8 cellular contexts compared by ENCODE assay signal in the genomic region with DNA sequence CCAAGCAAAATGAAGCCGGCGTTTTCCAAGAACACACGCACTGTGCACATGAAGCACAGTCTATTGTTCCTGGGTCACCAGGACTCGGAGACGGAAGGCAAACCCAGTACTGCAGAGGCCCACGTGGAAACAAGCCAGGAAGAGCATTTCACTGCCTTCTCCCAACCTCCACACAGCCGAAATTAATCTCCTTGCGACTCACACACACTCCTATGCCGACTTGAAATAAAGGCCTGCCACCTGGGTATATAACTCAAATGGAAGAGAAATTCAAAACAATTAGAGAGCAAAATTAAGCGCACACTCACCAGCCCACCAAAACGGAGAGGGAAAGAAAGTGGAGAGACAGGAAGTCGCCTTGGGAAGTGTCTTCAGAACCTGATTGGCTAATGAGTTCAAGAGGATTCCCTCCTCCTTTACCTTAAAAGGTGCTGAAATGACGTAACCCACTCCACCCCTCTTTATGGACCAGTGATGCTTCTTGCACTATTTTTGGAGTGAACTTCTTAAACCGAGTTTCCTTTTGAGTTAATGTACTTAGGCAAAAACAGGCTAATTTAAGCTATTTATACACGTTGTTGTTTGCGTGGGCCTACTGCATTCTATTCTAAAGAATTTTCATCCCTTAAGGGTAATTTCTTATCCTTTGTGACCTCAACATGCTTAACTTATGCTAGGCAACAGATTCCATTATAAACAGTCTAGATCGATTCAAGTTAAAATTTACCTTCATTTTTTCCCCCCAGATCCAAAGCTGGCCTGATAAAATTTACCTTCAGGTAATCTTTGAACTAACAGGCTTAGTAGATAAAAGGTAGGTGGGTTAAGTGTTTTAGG. TPM values are rescaled to one million over a fixed set of nuclear protein-coding genes. Genes with fewer than 3 reads are reported as not detected.
DNase-seq lines count a peak whose midpoint lies in the region; ATAC-seq and TF ChIP-seq lines count a peak whose summit lies in the region.

Gene CCNB1IP1 (minus strand): TSS at position 334 of the 837 bp plus-strand sequence. CDS start 16,756 bp downstream, outside the sequence.

- H3K9me3 ChIP-seq in CD8-positive, alpha-beta T cell (ENCODE audit: low read length), result no peaks in the 10 kb centered on the region
- H3K9me3 ChIP-seq in duodenal mucosa (ENCODE audit: control insufficient read depth in 1 of 2, low read length in 2 of 2), result no peaks in the 10 kb centered on the region
- H3K9me3 ChIP-seq in left lung, result no peaks in the 10 kb centered on the region

- H3K27ac ChIP-seq in CD8-positive, alpha-beta T cell (ENCODE audit: low read depth, low read length), result peak within 1 kb of the TSS; percentile 49
- H3K27ac ChIP-seq in duodenal mucosa (ENCODE audit: low read depth, low read length) (peak within 1 kb of the TSS; percentile 49), left lung (peak within 1 kb of the TSS; percentile 77 to 84)

- DNase-seq in CD8-positive, alpha-beta T cell, result peak in 6 of 7 experiments; percentile 20 to 62 (median 43)
- DNase-seq in NCI-H524 (lab: John Stamatoyannopoulos, UW) (peak; percentile 94 to 98), left lung (peak in 1 of 2 donors; percentile 46)
- peak; percentile 75 for DNase-seq in activated CD4-positive, alpha-beta T cell treated with anti-CD3 and anti-CD28 coated beads, Interleukin-2, amount 10 ng/mL, durations not matched to agents 7 days and 5 days
- DNase-seq in stimulated activated CD4-positive, alpha-beta T cell treated with anti-CD3 and anti-CD28 coated beads, Interleukin-4, amount 100 ng/mL, for 4 hours, result peak; percentile 13 to 42

- ATAC-seq in CD8-positive, alpha-beta T cell, result peak; percentile 98
- ATAC-seq in GM19324 (IDR thresholded peaks at IDR 0.05; ENCODE audit: low FRiP score, unreplicated experiment) (peak; percentile 95), HG03457 (IDR thresholded peaks at IDR 0.05; ENCODE audit: unreplicated experiment) (peak; percentile 88), left lung (peak; percentile 98)

- H3K9me3 Mint-ChIP-seq in CD8-positive, alpha-beta T cell, result no peaks in the 10 kb centered on the region
- H3K9me3 Mint-ChIP-seq in activated CD4-positive, alpha-beta T cell treated with anti-CD3 and anti-CD28 coated beads, Interleukin-2, amount 10 ng/mL, durations not matched to agents 7 days and 5 days, result no peaks in the 10 kb centered on the region

- POLR2A ChIA-PET in CD8-positive, alpha-beta T cell (lab: Charles Lee), result interaction anchor here (0.9 to 2.7 kb wide), 5 partner anchors 10 to 350 kb away, joined by 3 to 23 read pairs (median 6); partner anchors contain the start of genes PARP2, PIP4P1 and RNASE4
- POLR2A ChIA-PET in activated CD4-positive, alpha-beta T cell treated with anti-CD3 and anti-CD28 coated beads, Interleukin-2, amount 10 ng/mL, durations not matched to agents 7 days and 5 days (lab: Charles Lee), result interaction anchor here (0.6 to 2.4 kb wide), 2 partner anchors 10 to 35 kb away, joined by 4 to 20 read pairs; partner anchors contain the start of gene PARP2

- CTCF ChIA-PET in CD8-positive, alpha-beta T cell (lab: Charles Lee), result interaction anchor here (0.7 to 2.3 kb wide), 8 partner anchors 10 to 358 kb away, joined by 3 to 20 read pairs (median 4); partner anchors contain the start of gene PARP2
- CTCF ChIA-PET in activated CD4-positive, alpha-beta T cell treated with anti-CD3 and anti-CD28 coated beads, Interleukin-2, amount 10 ng/mL, durations not matched to agents 7 days and 5 days (lab: Charles Lee), result interaction anchor here (1.6 to 1.7 kb wide), 2 partner anchors 9 to 10 kb away, joined by 5 to 9 read pairs; no protein-coding TSS in a partner anchor

- H3K4me3 Mint-ChIP-seq in CD8-positive, alpha-beta T cell, result peak within 1 kb of the TSS; percentile 93
- peak within 1 kb of the TSS; percentile 98 for H3K4me3 Mint-ChIP-seq in activated CD4-positive, alpha-beta T cell treated with anti-CD3 and anti-CD28 coated beads, Interleukin-2, amount 10 ng/mL, durations not matched to agents 7 days and 5 days

- peaks cover 30% of the 10 kb centered on the region for H3K4me1 Mint-ChIP-seq in CD8-positive, alpha-beta T cell (ENCODE audit: low read depth)
- peaks cover 51% of the 10 kb centered on the region for H3K4me1 Mint-ChIP-seq in activated CD4-positive, alpha-beta T cell treated with anti-CD3 and anti-CD28 coated beads, Interleukin-2, amount 10 ng/mL, durations not matched to agents 7 days and 5 days

- H3K27ac Mint-ChIP-seq in CD8-positive, alpha-beta T cell, result peak within 1 kb of the TSS; percentile 88
- peak within 1 kb of the TSS; percentile 94 for H3K27ac Mint-ChIP-seq in activated CD4-positive, alpha-beta T cell treated with anti-CD3 and anti-CD28 coated beads, Interleukin-2, amount 10 ng/mL, durations not matched to agents 7 days and 5 days

- TF ChIP-seq CTCF in CD8-positive, alpha-beta T cell (IDR thresholded peaks at IDR 0.05), result no peak
- no peak for TF ChIP-seq CTCF in left lung (IDR thresholded peaks at IDR 0.05)

- H3K4me3 ChIP-seq in CD8-positive, alpha-beta T cell (ENCODE audit: low read depth, low read length), result peak within 1 kb of the TSS; percentile 56
- peak within 1 kb of the TSS; percentile 79 to 81 for H3K4me3 ChIP-seq in duodenal mucosa (ENCODE audit: low read depth in 1 of 2, low read length in 2 of 2)
- peak within 1 kb of the TSS; percentile 59 to 69 for H3K4me3 ChIP-seq in left lung

- intact Hi-C loops in CD8-positive, alpha-beta T cell (cut with DNase I, micrococcal nuclease), result loop anchor here (1.0 to 10.0 kb wide), 4 partner anchors 10 to 642 kb away; partner anchors contain the start of genes PARP2 (in 2 of the 2), APEX1 (in 1 of the 2) and OSGEP (in 1 of the 2)
- intact Hi-C loops in left lung (cut with DNase I), result no loop called here

- no peaks in the 10 kb centered on the region for H3K27me3 ChIP-seq in CD8-positive, alpha-beta T cell (ENCODE audit: insufficient read depth, low read length)
- H3K27me3 ChIP-seq in duodenal mucosa (ENCODE audit: control insufficient read depth in 1 of 2, insufficient read depth in 2 of 2, low read length in 2 of 2) (no peaks in the 10 kb centered on the region), left lung (no peaks in the 10 kb centered on the region)

- no peaks in the 10 kb centered on the region for H3K36me3 ChIP-seq in CD8-positive, alpha-beta T cell (ENCODE audit: insufficient read depth, low read length)
- H3K36me3 ChIP-seq in duodenal mucosa (ENCODE audit: control insufficient read depth in 1 of 2, insufficient read depth in 2 of 2, low read length in 2 of 2) (peaks cover 0 to 3% of the 10 kb centered on the region in 2 donors), left lung (peaks cover 0 to 8% of the 10 kb centered on the region in 2 donors)

- peak within 1 kb of the TSS; percentile 69 to 89 for H3K9ac ChIP-seq in duodenal mucosa (ENCODE audit: low read depth in 1 of 2, low read length in 2 of 2)

- H3K36me3 Mint-ChIP-seq in CD8-positive, alpha-beta T cell, result peaks cover 5% of the 10 kb centered on the region
- H3K36me3 Mint-ChIP-seq in activated CD4-positive, alpha-beta T cell treated with anti-CD3 and anti-CD28 coated beads, Interleukin-2, amount 10 ng/mL, durations not matched to agents 7 days and 5 days (ENCODE audit: low read depth), result peaks cover 4% of the 10 kb centered on the region

- no peaks in the 10 kb centered on the region for H3K27me3 Mint-ChIP-seq in CD8-positive, alpha-beta T cell (ENCODE audit: low read depth)
- H3K27me3 Mint-ChIP-seq in activated CD4-positive, alpha-beta T cell treated with anti-CD3 and anti-CD28 coated beads, Interleukin-2, amount 10 ng/mL, durations not matched to agents 7 days and 5 days, result peaks cover 4% of the 10 kb centered on the region

- peaks cover 7% of the 10 kb centered on the region for H3K4me1 ChIP-seq in CD8-positive, alpha-beta T cell (ENCODE audit: insufficient read depth, low read length)
- H3K4me1 ChIP-seq in duodenal mucosa (ENCODE audit: control insufficient read depth in 1 of 2, insufficient read depth in 2 of 2, low read length in 2 of 2) (peaks cover 10 to 20% of the 10 kb centered on the region in 2 donors), left lung (peaks cover 5 to 27% of the 10 kb centered on the region in 2 donors)

RNA-seq across cellular contexts. Expression of gene CCNB1IP1, which starts in this region (rescaled TPM):
- 10 to 100 TPM; 26.9 to 28.0 TPM for total RNA-seq in CD8-positive, alpha-beta T cell
- 10 to 100 TPM; 30.8 to 32.1 TPM for total RNA-seq in activated CD4-positive, alpha-beta T cell treated with anti-CD3 and anti-CD28 coated beads, Interleukin-2, amount 10 ng/mL, durations not matched to agents 7 days and 5 days
- total RNA-seq in left lung, result 10 to 100 TPM; 30.0 to 31.1 TPM

Comparison
In these comparisons a context has a peak if more than half of its experiments do, and no peak if none do; other contexts are left out.
1. intact Hi-C loops: an anchor here in CD8-positive, alpha-beta T cell (1.0 to 10.0 kb wide); none called in left lung.